8 cellular contexts compared by ENCODE assay signal in the genomic region with DNA sequence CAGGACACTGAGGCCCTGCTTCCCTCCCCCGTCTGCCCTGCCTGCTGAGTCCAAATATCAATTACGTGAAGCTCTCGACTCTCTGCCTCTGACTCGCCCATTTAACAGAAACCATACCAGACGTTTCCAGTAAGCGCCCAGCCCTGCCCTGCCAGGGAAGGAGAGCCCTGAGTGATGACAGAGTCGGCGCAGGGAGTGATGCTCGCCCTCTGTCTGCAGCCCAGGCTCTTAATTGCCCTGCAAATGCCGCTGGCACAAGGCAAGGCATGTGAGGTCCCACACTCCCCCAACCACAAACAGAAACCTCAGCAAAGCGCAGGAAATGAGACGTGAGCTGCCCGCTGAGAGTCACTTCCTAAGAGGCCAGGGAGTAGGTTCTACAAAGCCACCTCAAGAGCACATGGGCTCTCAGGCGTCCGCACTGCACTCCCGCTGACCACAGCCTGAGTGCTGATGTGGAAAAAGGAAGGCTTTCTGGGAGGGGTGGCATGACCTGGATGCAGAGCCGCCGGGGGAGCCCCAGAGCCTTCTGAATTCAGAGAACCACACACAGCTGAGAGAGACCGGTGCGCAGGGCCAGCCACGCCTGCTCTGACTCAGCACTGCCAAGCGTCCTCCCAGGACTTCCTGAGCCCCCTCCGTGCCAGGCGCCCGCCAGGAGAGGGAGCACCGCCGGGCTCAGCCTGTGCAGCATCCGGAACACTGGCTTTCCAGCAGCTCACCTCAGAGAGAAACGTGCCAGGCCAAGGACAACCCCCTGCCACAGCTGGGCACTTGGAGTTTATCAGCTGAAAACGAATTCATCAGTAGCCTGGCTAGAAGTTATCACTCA. TPM values are rescaled to one million over a fixed set of nuclear protein-coding genes. Genes with fewer than 3 reads are reported as not detected.
DNase-seq lines count a peak whose midpoint lies in the region; ATAC-seq and TF ChIP-seq lines count a peak whose summit lies in the region.

No MANE protein-coding gene starts in this region.

- peak overlapping the region in 1 of 2 experiments; percentile 36; a peak in 2 of 4 replicates for H3K4me3 ChIP-seq in DND-41 (ENCODE audit: low read depth in 1 of 2, low read length in 2 of 2)
- H3K4me3 ChIP-seq in parathyroid adenoma (ENCODE audit: low read depth, low read length), result peak overlapping the region; percentile 6
- peak overlapping the region in 2 of 3 donors; percentile 6 to 24 for H3K4me3 ChIP-seq in thyroid gland (replicated peaks in 1 of 3)

- H3K4me2 ChIP-seq in DND-41 (ENCODE audit: insufficient read depth, low read length), result peak overlapping the region; percentile 59
- H3K4me2 ChIP-seq in parathyroid adenoma (ENCODE audit: low read length), result peak overlapping the region; percentile 50

- in situ Hi-C loops in KBM-7 (cut with MboI; ENCODE audit: low pct_unique_long_range_greater_than_20kb, low sequenced_read_pairs), result no loop called here

- H3K27ac ChIP-seq in DND-41 (ENCODE audit: low read length), result peak overlapping the region; percentile 43; the same call in 1 of the 2 replicates
- peak overlapping the region; percentile 56 for H3K27ac ChIP-seq in parathyroid adenoma
- peak overlapping the region; percentile 22 to 81 (median 66) for H3K27ac ChIP-seq in thyroid gland

- H3K9me3 Mint-ChIP-seq in activated naive CD8-positive, alpha-beta T cell (ENCODE audit: low read depth), result no peaks in the 10 kb centered on the region

- H3K9me3 ChIP-seq in DND-41 (ENCODE audit: insufficient read depth, low read length, severe bottlenecking) (no peaks in the 10 kb centered on the region), parathyroid adenoma (ENCODE audit: control insufficient read depth, low read length) (no peaks in the 10 kb centered on the region), thyroid gland (no peaks in the 10 kb centered on the region)

- H3K36me3 ChIP-seq in DND-41 (ENCODE audit: insufficient read depth, low read length), result no peaks in the 10 kb centered on the region
- H3K36me3 ChIP-seq in parathyroid adenoma (ENCODE audit: control insufficient read depth, insufficient read depth, low read length), result no peaks in the 10 kb centered on the region
- no peaks in the 10 kb centered on the region for H3K36me3 ChIP-seq in thyroid gland

- H3K4me1 ChIP-seq in DND-41 (ENCODE audit: insufficient read depth, low read length) (peaks cover 34% of the 10 kb centered on the region), parathyroid adenoma (no peaks in the 10 kb centered on the region), thyroid gland (peaks cover 23 to 47% of the 10 kb centered on the region in 2 donors)

- H3K27ac Mint-ChIP-seq in activated naive CD8-positive, alpha-beta T cell, result peak overlapping the region; percentile 99

- peaks cover 66% of the 10 kb centered on the region for H4K20me1 ChIP-seq in DND-41 (ENCODE audit: insufficient read depth, low read length)

- DNase-seq in DND-41, result peak; percentile 90
- peak; percentile 100 for DNase-seq in KBM-7
- DNase-seq in Right ventricle myocardium inferior (ENCODE audit: missing footprints), result peak; percentile 84
- DNase-seq in thyroid gland, result peak; percentile 96

- H3K4me3 Mint-ChIP-seq in activated naive CD8-positive, alpha-beta T cell, result peak overlapping the region; percentile 90

- H3K79me2 ChIP-seq in DND-41 (ENCODE audit: insufficient read depth, low read length), result no peaks in the 10 kb centered on the region
- H3K79me2 ChIP-seq in parathyroid adenoma, result peaks cover 3% of the 10 kb centered on the region

- no peaks in the 10 kb centered on the region for H3K36me3 Mint-ChIP-seq in activated naive CD8-positive, alpha-beta T cell

- H3K27me3 Mint-ChIP-seq in activated naive CD8-positive, alpha-beta T cell, result peaks cover 4% of the 10 kb centered on the region

- peaks cover 32% of the 10 kb centered on the region for H3K27me3 ChIP-seq in DND-41 (ENCODE audit: insufficient read depth, low read length, poor library complexity)
- H3K27me3 ChIP-seq in parathyroid adenoma (ENCODE audit: control insufficient read depth, insufficient read depth, low read length), result no peaks in the 10 kb centered on the region
- H3K27me3 ChIP-seq in thyroid gland, result no peaks in the 10 kb centered on the region

- no peak overlapping the region; the same call in 1 of the 2 replicates for H3K9ac ChIP-seq in DND-41 (ENCODE audit: low read depth, low read length)
- no peak overlapping the region for H3K9ac ChIP-seq in parathyroid adenoma

- peaks cover 57% of the 10 kb centered on the region for H3K4me1 Mint-ChIP-seq in activated naive CD8-positive, alpha-beta T cell (ENCODE audit: low read depth)

- intact Hi-C loops in Right ventricle myocardium inferior (cut with DNase I) (loop anchor here (2.0 kb wide), 1 partner anchor 50 kb away; no protein-coding TSS in a partner anchor), thyroid gland (cut with DNase I) (loop anchor here (5.0 kb wide), 1 partner anchor 171 kb away; a partner anchor contains a TSS)

- peak; percentile 88 for ATAC-seq in DND-41 (ENCODE audit: insufficient read depth, low read depth)
- peak; percentile 57 for ATAC-seq in GM21576 (IDR thresholded peaks at IDR 0.05; ENCODE audit: unreplicated experiment)
- peak; percentile 97 for ATAC-seq in SK-N-SH treated with all-trans-retinoic acid at 6 μM for 48 hours
- ATAC-seq in Right ventricle myocardium inferior, result peak; percentile 90

- TF ChIP-seq CTCF in DND-41 (IDR thresholded peaks at IDR 0.05; ENCODE audit: borderline replicate concordance, extremely low read depth, low read length, poor library complexity, severe bottlenecking) (peak; percentile 70), parathyroid adenoma (IDR thresholded peaks at IDR 0.05) (peak; percentile 41), thyroid gland (IDR thresholded peaks at IDR 0.05) (peak in 4 of 6 experiments; percentile 43 to 52 (median 48))

- H2AFZ ChIP-seq in DND-41 (ENCODE audit: low read depth, low read length), result no peak overlapping the region
- peak overlapping the region; percentile 50 for H2AFZ ChIP-seq in parathyroid adenoma

- peak in 1 of 2 donors; percentile 60 for TF ChIP-seq POLR2A in thyroid gland (IDR thresholded peaks at IDR 0.05)

- 14 to 22% methylated on average over 12 to 26 of the region's 30 CpGs for whole genome bisulfite sequencing in thyroid gland, 2 donors

TF ChIP-seq in SK-N-SH treated with all-trans-retinoic acid at 6 μM for 48 hours, 23 proteins besides CTCF, POLR2A, EP300 and RAD21:
- TF ChIP-seq ZNF8 (CRISPR knock-in tag; IDR thresholded peaks at IDR 0.05) (no peak), ARNTL (CRISPR knock-in tag; IDR thresholded peaks at IDR 0.05; ENCODE audit: borderline replicate concordance, low read depth) (peak; percentile 77; the same call in 1 of the 2 replicates), ESRRG (CRISPR knock-in tag; IDR thresholded peaks at IDR 0.05) (no peak)

RNA-seq across cellular contexts. Expression of a gene that starts 5.3 kb away (rescaled TPM):
- total RNA-seq in Right ventricle myocardium inferior, result 6.5 TPM
- total RNA-seq in thyroid gland, result 10 to 100 TPM in 3 of 4 donors, 1 to 10 TPM in 1; 8.9 to 19.1 (median 16.4) TPM

RNA-seq across cellular contexts. Expression of a gene that starts 5.7 kb away (rescaled TPM):
- total RNA-seq in Right ventricle myocardium inferior (not detected), thyroid gland (1 to 10 TPM in 2 of 4 donors, under 1 TPM in 1, not detected in 1; 0.27 to 1.9 (median 1.1) TPM)

RNA-seq across cellular contexts. Expression of a gene that starts 55.8 kb away (rescaled TPM):
- 27.2 TPM for total RNA-seq in Right ventricle myocardium inferior
- 10 to 100 TPM; 32.8 to 52.0 (median 43.0) TPM for total RNA-seq in thyroid gland
